Comparison of ENCODE assay signal across 8 cellular contexts in the genomic region with DNA sequence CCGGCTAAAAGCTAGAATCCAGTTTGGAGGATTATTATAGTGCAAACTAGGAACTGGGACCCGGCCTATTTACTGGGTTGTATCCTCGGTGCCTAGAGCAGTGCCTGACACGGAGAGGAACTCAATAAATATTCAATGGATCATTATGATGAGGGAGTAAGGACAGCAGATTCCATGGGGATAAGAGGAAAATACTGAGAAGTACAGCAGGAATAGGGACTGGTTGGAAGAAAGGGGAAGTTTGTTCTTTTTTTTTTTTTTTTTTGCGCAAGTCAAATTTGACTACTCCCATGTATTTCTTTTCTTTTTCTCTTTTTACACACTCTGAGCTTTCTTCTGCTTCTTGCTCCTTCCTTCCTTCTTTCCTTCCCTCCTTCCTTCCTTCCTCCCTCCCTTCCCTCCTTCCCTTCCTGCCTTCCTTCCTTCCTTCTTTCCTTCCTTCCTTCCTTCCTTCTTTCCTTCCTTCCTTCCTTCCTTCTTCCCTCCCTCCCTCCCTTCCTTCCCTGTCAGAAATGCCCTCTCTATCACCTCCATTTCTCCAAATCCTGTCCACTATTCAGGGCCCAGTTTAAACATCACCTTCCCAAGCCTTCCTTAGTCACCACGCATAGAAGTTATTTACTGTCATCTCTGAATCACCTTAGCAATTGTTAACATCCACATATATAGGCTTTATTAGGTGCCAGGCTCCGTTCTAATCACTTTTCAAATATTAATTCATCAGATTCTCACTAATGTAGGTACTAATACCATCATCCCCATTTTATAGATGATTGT. TPM values are rescaled to one million over a fixed set of nuclear protein-coding genes. Genes with fewer than 3 reads are reported as not detected.
DNase-seq lines count a peak whose midpoint lies in the region; ATAC-seq, FAIRE-seq and TF ChIP-seq lines count a peak whose summit lies in the region.

No MANE protein-coding gene starts in this region.

- CTCF ChIA-PET in K562 (lab: Yijun Ruan, JAX; ENCODE audit: low intra/inter-chr PET ratio), result interaction anchor here (0.6 kb wide), 1 partner anchor 90 kb away, joined by 4 read pairs; no protein-coding TSS in a partner anchor

- DNase-seq in right atrium auricular region (ENCODE audit: low spot score) (no peak), Right ventricle myocardium superior (no peak), K562 (ENCODE audit: extremely low read depth in 1 of 4, low spot score in 3 of 4) (no peak), memory B cell (ENCODE audit: low spot score in 2 of 2) (no peak), aorta (no peak), EL (no peak), NCI-H1930 (lab: John Stamatoyannopoulos, UW) (no peak)
- DNase-seq in stimulated activated CD4-positive, alpha-beta T cell treated with anti-CD3 and anti-CD28 coated beads, Interleukin-15, amount 100 ng/mL, for 24 hours, result no peak

- no peak for TF ChIP-seq CTCF in right atrium auricular region (IDR thresholded peaks at IDR 0.05)
- TF ChIP-seq CTCF in K562 (IDR thresholded peaks at IDR 0.05 in 2 of 3, conservative IDR thresholded peaks at IDR 0.05 in 1 of 3; ENCODE audit: insufficient read depth in 2 of 3, low read depth in 1 of 3, low read length in 3 of 3), result no peak

- no peaks in the 10 kb centered on the region for H3K9me3 ChIP-seq in right atrium auricular region
- no peaks in the 10 kb centered on the region for H3K9me3 ChIP-seq in K562 (replicated peaks; ENCODE audit: control insufficient read depth, insufficient read depth, low read depth, low read length)
- H3K9me3 ChIP-seq in aorta (ENCODE audit: control insufficient read depth, low read length), result no peaks in the 10 kb centered on the region

- no peaks in the 10 kb centered on the region for H3K27me3 Mint-ChIP-seq in memory B cell

- H3K27me3 ChIP-seq in right atrium auricular region (no peaks in the 10 kb centered on the region), K562 (ENCODE audit: control insufficient read depth in 2 of 2, insufficient read depth in 2 of 2, low read length in 2 of 2) (no peaks in the 10 kb centered on the region), aorta (ENCODE audit: control insufficient read depth in 1 of 2, insufficient read depth in 2 of 2, low read length in 1 of 2) (no peaks in the 10 kb centered on the region)

- POLR2A ChIA-PET in K562 (lab: Yijun Ruan, JAX), result interaction anchor here (1.0 to 3.1 kb wide), 4 partner anchors 12 to 22 kb away, joined by 3 to 9 read pairs (median 6); no protein-coding TSS in a partner anchor

- intact Hi-C loops in Right ventricle myocardium superior (cut with DNase I), result loop anchor here (5.0 kb wide), 1 partner anchor 65 kb away; no protein-coding TSS in a partner anchor
- intact Hi-C loops in K562 (cut with micrococcal nuclease), result loop anchor here (10.0 kb wide), 1 partner anchor 328 kb away; the partner anchor contains the start of gene CHRD
- intact Hi-C loops in aorta (cut with DNase I), result no loop called here

- no peak for TF ChIP-seq RAD21 in K562 (CRISPR knock-in tag; conservative IDR thresholded peaks at IDR 0.05 in 1 of 2, IDR thresholded peaks at IDR 0.05 in 1 of 2)

- H3K9ac ChIP-seq in K562 (ENCODE audit: insufficient read depth in 1 of 2, low read depth in 2 of 2, low read length in 2 of 2), result peak overlapping the region; percentile 36 to 94; a peak in 3 of 4 replicates

- FAIRE-seq in K562 (lab: Jason Lieb, UNC), result peak; percentile 6

- no peaks in the 10 kb centered on the region for H3K9me1 ChIP-seq in K562 (ENCODE audit: control insufficient read depth, insufficient read depth, low read length)

- peaks cover 23% of the 10 kb centered on the region for H3K4me1 Mint-ChIP-seq in memory B cell

- H3K4me3 ChIP-seq in right atrium auricular region (peak overlapping the region; percentile 81 to 85), K562 (peak overlapping the region; percentile 79), aorta (ENCODE audit: low read length in 2 of 2) (peak overlapping the region; percentile 63 to 90)

- peak overlapping the region; percentile 87 for H3K4me2 ChIP-seq in K562 (ENCODE audit: insufficient read depth, low read length)

- H4K20me1 ChIP-seq in K562 (replicated peaks; ENCODE audit: control insufficient read depth, insufficient read depth, low read length), result no peaks in the 10 kb centered on the region; the same call in 1 of the 2 replicates

- H3K36me3 Mint-ChIP-seq in memory B cell, result peaks cover 4% of the 10 kb centered on the region

- no peak for TF ChIP-seq EP300 in K562 (IDR thresholded peaks at IDR 0.05; ENCODE audit: low read length)

- in situ Hi-C loops in K562 (cut with MboI), result no loop called here

- H3K36me3 ChIP-seq in right atrium auricular region (no peaks in the 10 kb centered on the region), K562 (ENCODE audit: control insufficient read depth, insufficient read depth, low read length) (peaks cover 9% of the 10 kb centered on the region; the same call in 2 of the 3 replicates), aorta (ENCODE audit: control insufficient read depth in 1 of 2, insufficient read depth in 2 of 2, low read length in 1 of 2) (no peaks in the 10 kb centered on the region)

- peaks cover 2% of the 10 kb centered on the region for H3K9me3 Mint-ChIP-seq in memory B cell

- peak overlapping the region; percentile 89 to 96 for H3K27ac ChIP-seq in right atrium auricular region
- peak overlapping the region; percentile 48; the same call in 2 of the 3 replicates for H3K27ac ChIP-seq in K562 (ENCODE audit: extremely low read depth, low read depth, low read length)
- H3K27ac ChIP-seq in aorta (ENCODE audit: low read depth in 1 of 2, low read length in 2 of 2), result no peak overlapping the region

- peak overlapping the region; percentile 88 for H3K4me3 Mint-ChIP-seq in memory B cell

- ATAC-seq in Right ventricle myocardium superior (ENCODE audit: poor library complexity), result no peak
- ATAC-seq in K562, result no peak
- ATAC-seq in memory B cell (ENCODE audit: low read depth), result no peak
- ATAC-seq in aorta (ENCODE audit: low FRiP score), result no peak

- peak overlapping the region; percentile 77 for H3K27ac Mint-ChIP-seq in memory B cell

- TF ChIP-seq POLR2A in K562 (conservative IDR thresholded peaks at IDR 0.05), result no peak

- 15% methylated on average over 7 of the region's 7 CpGs for WGBS in K562 (ENCODE audit: insufficient coverage, low coverage, missing lambda C conversion rate)
- WGBS in aorta, 2 donors, result 29 to 31% methylated on average over 7 of the region's 7 CpGs

- peaks cover 16% of the 10 kb centered on the region for H3K79me2 ChIP-seq in K562 (ENCODE audit: control insufficient read depth, insufficient read depth, low read length)

- no TSS peak for BruUV-seq in K562 (replicated peaks; lab: Mats Ljungman, UMichigan)

- H3K4me1 ChIP-seq in right atrium auricular region (peaks cover 0 to 46% of the 10 kb centered on the region in 2 donors), K562 (replicated peaks in 1 of 2; ENCODE audit: control insufficient read depth in 2 of 2, insufficient read depth in 2 of 2, low read length in 2 of 2) (peaks cover 9 to 22% of the 10 kb centered on the region in 2 experiments), aorta (ENCODE audit: control insufficient read depth in 1 of 2, insufficient read depth in 2 of 2, low read length in 2 of 2) (no peaks in the 10 kb centered on the region)

- H2AFZ ChIP-seq in K562 (ENCODE audit: low read depth, low read length), result peak overlapping the region; percentile 92

TF ChIP-seq in K562, 482 proteins besides CTCF, POLR2A, EP300 and RAD21 (continues in another document):
- TF ChIP-seq ETV6 (IDR thresholded peaks at IDR 0.05; ENCODE audit: borderline replicate concordance in 1 of 2, low read depth in 2 of 2, low read length in 1 of 2) (0 out of 4 replicates have a peak, but pooled peaks of 1 of the 2 experiments have one; percentile 61), ETV6 (CRISPR knock-in tag; IDR thresholded peaks at IDR 0.05; ENCODE audit: borderline replicate concordance) (no peak), HNRNPUL1 (IDR thresholded peaks at IDR 0.05; ENCODE audit: low read length) (no peak), PCBP2 (IDR thresholded peaks at IDR 0.05; ENCODE audit: low read depth, low read length, poor library complexity, severe bottlenecking) (peak; percentile 52), LCOR (CRISPR knock-in tag; IDR thresholded peaks at IDR 0.05) (0 out of 2 replicates have a peak, but pooled peaks have one; percentile 7), ZNF561 (CRISPR knock-in tag; conservative IDR thresholded peaks at IDR 0.05) (no peak), C11orf30 (IDR thresholded peaks at IDR 0.05; ENCODE audit: low read depth) (no peak), ZNF384 (IDR thresholded peaks at IDR 0.05; ENCODE audit: low read depth, low read length) (peak; percentile 52), NCOA2 (IDR thresholded peaks at IDR 0.05; ENCODE audit: partially characterized antibody in 2 of 2) (no peak)

RNA-seq across cellular contexts. Expression of gene MAGEF1, which starts 0.9 kb away (rescaled TPM):
- total RNA-seq in right atrium auricular region (10 to 100 TPM; 26.9 to 32.2 TPM), Right ventricle myocardium superior (28.5 TPM), K562 (2014; rRNA removed) (31.9 and 36.4 TPM in 2 replicates), K562 (2014; rRNA removed; fragmentation: Illumina TruSeq; extraction: Trizol) (19.8 and 22.1 TPM in 2 replicates), K562 (2015; rRNA removed; fragmentation: Illumina TruSeq; extraction: Trizol) (20.8 and 21.9 TPM in 2 replicates), K562 (2021) (24.4 and 29.0 TPM in 2 replicates), aorta (10 to 100 TPM; 22.9 to 23.4 TPM)
- total RNA-seq in K562 (2011; cell fraction: chromatin; rRNA removed; ENCODE audit: low replicate concordance), result 7.7 and 11.5 TPM in 2 replicates
- total RNA-seq in K562 (2011; cell fraction: nucleolus; rRNA removed), result 7.8 and 9.0 TPM in 2 replicates
- 10.5 and 11.5 TPM in 2 replicates for total RNA-seq in K562 (2011; cell fraction: nucleoplasm; rRNA removed)
- polyA plus RNA-seq in K562 (2011; rRNA removed) (13.5 and 19.5 TPM in 2 replicates), K562 (2014; fragmentation: Illumina TruSeq; extraction: Trizol) (15.8 and 23.4 TPM in 2 replicates), K562 (2014; fragmentation: Nextera tagmentation; extraction: Ambion mirVana) (1 to 10 TPM; 1.5 to 2.5 TPM), K562 (2014; rRNA removed) (39.1 and 43.4 TPM in 2 replicates), aorta (10 to 100 TPM; 17.9 to 34.2 TPM)
- polyA plus RNA-seq in K562 (2011; cell fraction: cytosol; rRNA removed), result 15.3 and 15.8 TPM in 2 replicates
- 9.4 and 11.3 TPM in 2 replicates for polyA plus RNA-seq in K562 (2011; cell fraction: nucleus; rRNA removed)
- polyA plus RNA-seq in K562 (2012), result 24.1 and 29.7 TPM in 2 replicates
- 8.7 and 10.9 TPM in 2 replicates for polyA minus RNA-seq in K562 (2011; rRNA and poly(A)+ RNA removed)
- 4.7 and 7.5 TPM in 2 replicates for polyA minus RNA-seq in K562 (2011; cell fraction: cytosol; rRNA and poly(A)+ RNA removed)
- polyA minus RNA-seq in K562 (2011; cell fraction: nucleus; rRNA and poly(A)+ RNA removed), result 3.4 and 4.9 TPM in 2 replicates

Comparison
In these comparisons a context has a peak if more than half of its experiments do, and no peak if none do; other contexts are left out.
1. H3K27ac ChIP-seq: peak in right atrium auricular region (2 of 2) and K562 (single experiment); none in aorta (0 of 2).
2. intact Hi-C loops: an anchor here in Right ventricle myocardium superior (5.0 kb wide) and K562 (10.0 kb wide); none called in aorta.
3. Peak in every context shown above with its lines, with median percentiles within 50 percentile points of each other: H3K4me3 ChIP-seq.